13 cellular contexts compared by ENCODE assay signal in the genomic region with DNA sequence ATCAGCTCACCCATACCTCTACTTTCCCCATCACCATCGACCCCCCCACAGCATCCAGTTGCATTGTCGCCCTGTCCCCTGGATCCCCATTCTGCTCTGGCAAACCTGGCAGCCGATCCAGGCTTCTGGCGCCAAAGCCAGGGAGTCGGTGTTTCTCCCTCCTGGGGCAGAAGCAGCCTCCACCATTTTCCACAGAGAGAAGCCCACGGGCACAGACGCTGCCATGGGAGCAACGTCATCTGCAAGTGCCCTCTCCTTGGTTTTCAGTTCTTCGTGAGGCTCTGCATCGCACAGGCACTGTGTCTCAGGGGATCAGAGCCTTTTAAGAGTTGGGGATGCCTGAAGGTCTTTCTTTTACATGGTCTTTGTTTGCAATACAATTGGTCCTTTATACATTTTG. TPM values are rescaled to one million over a fixed set of nuclear protein-coding genes. Genes with fewer than 3 reads are reported as not detected.
DNase-seq lines count a peak whose midpoint lies in the region; ATAC-seq, FAIRE-seq and TF ChIP-seq lines count a peak whose summit lies in the region.
"Had no signal": no experiment of that assay in that cellular context is flagged by ENCODE, and none has a peak within 500 bp of the region (broad histone marks: within the 10 kb centered on the region; RNA-seq: fewer than 3 reads in every experiment).

No MANE protein-coding gene starts in this region.

- no peak overlapping the region for H2AFZ ChIP-seq in astrocyte (ENCODE audit: low read depth, low read length)

- no peak overlapping the region for H3K4me2 ChIP-seq in astrocyte (ENCODE audit: low read length)

- H3K27ac Mint-ChIP-seq in astrocyte (ENCODE audit: unreplicated experiment) = peak overlapping the region; percentile 77

- ATAC-seq in left ventricle myocardium superior = no peak
- no peak for ATAC-seq in lower lobe of right lung
- no peak for ATAC-seq in GM21723 (IDR thresholded peaks at IDR 0.05; ENCODE audit: unreplicated experiment)
- no peak for ATAC-seq in HG02870 (IDR thresholded peaks at IDR 0.05; ENCODE audit: unreplicated experiment)

- no peaks in the 10 kb centered on the region for H3K36me3 ChIP-seq in cardiac muscle cell
- H3K36me3 ChIP-seq in astrocyte (ENCODE audit: insufficient read depth, low read length) = no peaks in the 10 kb centered on the region
- H3K36me3 ChIP-seq in lower lobe of right lung = no peaks in the 10 kb centered on the region
- H3K36me3 ChIP-seq in vagina = no peaks in the 10 kb centered on the region

- TF ChIP-seq POLR2A in vagina (IDR thresholded peaks at IDR 0.05) = no peak

- DNase-seq in cardiac muscle cell (ENCODE audit: low read depth in 1 of 2, low spot score in 1 of 2) = peak; percentile 27 to 41
- DNase-seq in left ventricle myocardium superior = no peak
- no peak for DNase-seq in astrocyte (ENCODE audit: low read depth)
- DNase-seq in lower lobe of right lung = no peak
- no peak for DNase-seq in vagina (ENCODE audit: extremely low spot score in 2 of 2)
- no peak for DNase-seq in SW480 (ENCODE audit: low spot score)
- DNase-seq: activated CD8-positive, alpha-beta memory T cell treated with anti-CD3 and anti-CD28 coated beads, Interleukin-2, amount 50 U/mL, for 4 hours; effector CD8-positive, alpha-beta T cell; midbrain; NCI-H446 had no signal

- no peaks in the 10 kb centered on the region for H3K36me3 Mint-ChIP-seq in astrocyte (ENCODE audit: low read depth, unreplicated experiment)

- H3K27me3 ChIP-seq in cardiac muscle cell = no peaks in the 10 kb centered on the region
- H3K27me3 ChIP-seq in astrocyte (ENCODE audit: insufficient read depth, low read length) = peaks cover 39% of the 10 kb centered on the region
- peaks cover 30% of the 10 kb centered on the region for H3K27me3 ChIP-seq in lower lobe of right lung (ENCODE audit: low read depth)
- H3K27me3 ChIP-seq in vagina = no peaks in the 10 kb centered on the region

- H3K4me3 ChIP-seq in cardiac muscle cell (no peak overlapping the region), astrocyte (ENCODE audit: insufficient read depth, low read depth, low read length) (no peak overlapping the region), lower lobe of right lung (peak overlapping the region; percentile 3), vagina (peak overlapping the region in 1 of 2 donors; percentile 23)

- H3K9me3 Mint-ChIP-seq in astrocyte (ENCODE audit: unreplicated experiment) = no peaks in the 10 kb centered on the region

- H3K27me3 Mint-ChIP-seq in astrocyte (ENCODE audit: low read depth, unreplicated experiment) = no peaks in the 10 kb centered on the region

- FAIRE-seq in astrocyte (lab: Jason Lieb, UNC) = no peak
- FAIRE-seq: GM18507 had no signal

- H3K4me1 Mint-ChIP-seq in astrocyte (ENCODE audit: low read depth, unreplicated experiment) = peaks cover 65% of the 10 kb centered on the region

- no peaks in the 10 kb centered on the region for H3K79me2 ChIP-seq in astrocyte (ENCODE audit: insufficient read depth, low read length)

- H3K27ac ChIP-seq in cardiac muscle cell (peak overlapping the region; percentile 55), astrocyte (ENCODE audit: low read depth, low read length) (no peak overlapping the region), lower lobe of right lung (no peak overlapping the region), vagina (peak overlapping the region; percentile 75)

- H3K4me3 Mint-ChIP-seq in astrocyte (ENCODE audit: unreplicated experiment) = peak overlapping the region; percentile 42

- H3K9ac ChIP-seq in astrocyte (ENCODE audit: low read length) = no peak overlapping the region

- no peaks in the 10 kb centered on the region for H3K9me3 ChIP-seq in cardiac muscle cell (ENCODE audit: low read depth)
- no peaks in the 10 kb centered on the region for H3K9me3 ChIP-seq in astrocyte (ENCODE audit: insufficient read depth, low read depth, low read length)
- no peaks in the 10 kb centered on the region for H3K9me3 ChIP-seq in lower lobe of right lung
- H3K9me3 ChIP-seq in vagina = no peaks in the 10 kb centered on the region

- H3K4me1 ChIP-seq in cardiac muscle cell (ENCODE audit: low read depth) = peaks cover 65% of the 10 kb centered on the region
- H3K4me1 ChIP-seq in astrocyte (ENCODE audit: insufficient read depth, low read length) = peaks cover 31% of the 10 kb centered on the region
- H3K4me1 ChIP-seq in lower lobe of right lung = peaks cover 61% of the 10 kb centered on the region
- H3K4me1 ChIP-seq in vagina = peaks cover 61% of the 10 kb centered on the region

- intact Hi-C loops in left ventricle myocardium superior (cut with micrococcal nuclease) = no loop called here
- intact Hi-C loops in lower lobe of right lung (cut with DNase I) = no loop called here
- intact Hi-C loops in vagina (cut with DNase I) = loop anchor here (10.0 kb wide), 2 partner anchors 193 to 323 kb away; a partner anchor contains a TSS

- peaks cover 70% of the 10 kb centered on the region for H4K20me1 ChIP-seq in astrocyte (ENCODE audit: insufficient read depth, low read length)

- no peak for TF ChIP-seq CTCF in cardiac muscle cell (IDR thresholded peaks at IDR 0.05; ENCODE audit: low read depth, low read length)
- TF ChIP-seq CTCF in astrocyte (IDR thresholded peaks at IDR 0.05; ENCODE audit: insufficient read depth, low read depth, low read length) = no peak
- TF ChIP-seq CTCF in lower lobe of right lung (IDR thresholded peaks at IDR 0.05) = no peak
- no peak for TF ChIP-seq CTCF in vagina (IDR thresholded peaks at IDR 0.05)

RNA-seq across cellular contexts. Expression of a gene that starts 2.3 kb away (rescaled TPM):
- total RNA-seq in cardiac muscle cell = 0.70 and 1.3 TPM in 2 replicates
- polyA plus RNA-seq in cardiac muscle cell = 1.1 and 2.1 TPM in 2 replicates
- total RNA-seq in left ventricle myocardium superior = 1.2 TPM
- 0.09 and 0.62 TPM in 2 replicates for total RNA-seq in astrocyte
- total RNA-seq in lower lobe of right lung = 3.1 TPM
- 2.7 TPM for total RNA-seq in vagina

RNA-seq across cellular contexts. Expression of a gene that starts 10.2 kb away (rescaled TPM):
- 16.5 and 17.2 TPM in 2 replicates for total RNA-seq in cardiac muscle cell
- polyA plus RNA-seq in cardiac muscle cell = 16.7 and 17.9 TPM in 2 replicates
- 7.7 TPM for total RNA-seq in left ventricle myocardium superior
- 19.1 and 21.4 TPM in 2 replicates for total RNA-seq in astrocyte
- total RNA-seq in lower lobe of right lung = 12.5 TPM
- total RNA-seq in vagina = 10.8 TPM

RNA-seq across cellular contexts. Expression of a gene that starts 20.5 kb away (rescaled TPM):
- total RNA-seq in cardiac muscle cell = 30.9 and 36.8 TPM in 2 replicates
- 24.9 and 32.1 TPM in 2 replicates for polyA plus RNA-seq in cardiac muscle cell
- total RNA-seq in left ventricle myocardium superior = 47.8 TPM
- total RNA-seq in astrocyte = 89.8 and 94.7 TPM in 2 replicates
- total RNA-seq in lower lobe of right lung = 64.4 TPM
- 46.2 TPM for total RNA-seq in vagina

RNA-seq across cellular contexts. Expression of a gene that starts 49.9 kb away (rescaled TPM):
- total RNA-seq in cardiac muscle cell (42.8 and 51.9 TPM in 2 replicates), left ventricle myocardium superior (121 TPM), astrocyte (62.5 and 92.1 TPM in 2 replicates), lower lobe of right lung (471 TPM), vagina (779 TPM)
- 80.7 and 123 TPM in 2 replicates for polyA plus RNA-seq in cardiac muscle cell

Comparison
In these comparisons a context has a peak if more than half of its experiments do, and no peak if none do; other contexts are left out.
1. DNase-seq: peak in cardiac muscle cell (2 of 2); none in left ventricle myocardium superior (single experiment), astrocyte (single experiment), lower lobe of right lung (single experiment), vagina (0 of 2) and SW480 (single experiment).
2. H3K27ac ChIP-seq: peak in cardiac muscle cell (single experiment) and vagina (single experiment); none in astrocyte (single experiment) and lower lobe of right lung (single experiment).